7 cellular contexts compared by ENCODE assay signal in the genomic region with DNA sequence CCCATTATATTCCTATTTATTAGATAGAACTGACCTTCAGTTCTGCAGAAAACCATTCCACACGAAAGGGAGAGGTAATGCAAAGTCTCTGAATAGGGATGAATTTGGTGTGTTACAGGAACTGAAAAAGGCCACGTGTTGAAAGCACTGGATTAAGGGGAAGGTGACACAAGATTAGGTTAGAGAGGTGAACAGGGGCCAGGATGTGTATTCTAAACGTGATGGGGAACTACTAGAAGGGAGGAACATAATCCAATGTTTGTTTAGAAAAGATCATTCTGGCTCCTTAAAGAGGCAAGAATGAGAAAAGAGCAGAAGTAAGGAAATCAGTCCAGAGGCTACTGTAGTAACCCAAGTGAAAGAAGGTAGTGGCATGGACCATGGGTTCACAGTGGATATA. TPM values are rescaled to one million over a fixed set of nuclear protein-coding genes. Genes with fewer than 3 reads are reported as not detected.
DNase-seq lines count a peak whose midpoint lies in the region; ATAC-seq and TF ChIP-seq lines count a peak whose summit lies in the region.

No MANE protein-coding gene starts in this region.

- peak; percentile 7 for DNase-seq in adipocyte (ENCODE audit: low read depth)
- DNase-seq in natural killer cell treated with Interleukin-12 subunit alpha and Interleukin-12 subunit beta and Interleukin-15 and Interleukin-18, amount 100 ng/mL, for 72 hours (ENCODE audit: low spot score) = no peak
- no peak for DNase-seq in NCI-H2171 treated with DMSO at 0.1 percent for 48 hours (lab: John Stamatoyannopoulos, UW)
- no peak for DNase-seq in prostate gland (ENCODE audit: low spot score)
- no peak for DNase-seq in dermis blood vessel endothelial cell

- H3K27me3 ChIP-seq in DOHH2 (ENCODE audit: control insufficient read depth, low read length) (no peaks in the 10 kb centered on the region), adipocyte (replicated peaks; ENCODE audit: control insufficient read depth, insufficient read depth, low read length) (no peaks in the 10 kb centered on the region), prostate gland (replicated peaks; ENCODE audit: insufficient read depth) (no peaks in the 10 kb centered on the region)

- WGBS in prostate gland = 15% methylated on average over 3 of the region's 3 CpGs

- H3K27ac ChIP-seq in DOHH2 (ENCODE audit: low read depth, low read length) = peak overlapping the region; percentile 82; the same call in 1 of the 2 replicates
- no peak overlapping the region for H3K27ac ChIP-seq in prostate gland

- no peak for ATAC-seq in natural killer cell treated with Interleukin-12 subunit alpha and Interleukin-12 subunit beta and Interleukin-15 and Interleukin-18, amount 100 ng/mL, for 72 hours

- TF ChIP-seq POLR2A in prostate gland (IDR thresholded peaks at IDR 0.05) = no peak

- H3K9me3 ChIP-seq in DOHH2 (ENCODE audit: control insufficient read depth, insufficient read depth, low read length) = no peaks in the 10 kb centered on the region
- no peaks in the 10 kb centered on the region for H3K9me3 ChIP-seq in adipocyte (ENCODE audit: control insufficient read depth, low read length)
- H3K9me3 ChIP-seq in prostate gland = no peaks in the 10 kb centered on the region

- H3K36me3 Mint-ChIP-seq in IgD-negative memory B cell = no peaks in the 10 kb centered on the region
- peaks cover 14% of the 10 kb centered on the region for H3K36me3 Mint-ChIP-seq in natural killer cell treated with Interleukin-12 subunit alpha and Interleukin-12 subunit beta and Interleukin-15 and Interleukin-18, amount 100 ng/mL, for 72 hours

- H3K4me2 ChIP-seq in DOHH2 (ENCODE audit: low read length) = peak overlapping the region; percentile 79

- no peaks in the 10 kb centered on the region for H3K9me3 Mint-ChIP-seq in IgD-negative memory B cell
- H3K9me3 Mint-ChIP-seq in natural killer cell treated with Interleukin-12 subunit alpha and Interleukin-12 subunit beta and Interleukin-15 and Interleukin-18, amount 100 ng/mL, for 72 hours = no peaks in the 10 kb centered on the region

- peaks cover 15% of the 10 kb centered on the region for H3F3A ChIP-seq in DOHH2 (ENCODE audit: control insufficient read depth, insufficient read depth)

- intact Hi-C loops in prostate gland (cut with DNase I) = loop anchor here (5.0 to 10.0 kb wide), 3 partner anchors 119 to 217 kb away; partner anchors contain the start of genes NKAPL, ZKSCAN4 and ZSCAN31

- H3K4me3 Mint-ChIP-seq in IgD-negative memory B cell = peak overlapping the region; percentile 86 to 99 (median 97)
- H3K4me3 Mint-ChIP-seq in natural killer cell treated with Interleukin-12 subunit alpha and Interleukin-12 subunit beta and Interleukin-15 and Interleukin-18, amount 100 ng/mL, for 72 hours = peak overlapping the region; percentile 97

- H3K4me1 ChIP-seq in DOHH2 (ENCODE audit: control insufficient read depth, low read length) (peaks cover 40% of the 10 kb centered on the region), adipocyte (ENCODE audit: control insufficient read depth, insufficient read depth, low read length) (peaks cover 30% of the 10 kb centered on the region), prostate gland (replicated peaks) (peaks cover 4% of the 10 kb centered on the region)

- H4K20me1 ChIP-seq in DOHH2 (ENCODE audit: control insufficient read depth, insufficient read depth, low read depth, low read length) = peaks cover 7% of the 10 kb centered on the region; the same call in 1 of the 2 replicates

- peaks cover 72% of the 10 kb centered on the region for H3K79me2 ChIP-seq in DOHH2 (ENCODE audit: control insufficient read depth, low read length)

- peak overlapping the region; percentile 91 to 100 (median 95) for H3K27ac Mint-ChIP-seq in IgD-negative memory B cell
- H3K27ac Mint-ChIP-seq in natural killer cell treated with Interleukin-12 subunit alpha and Interleukin-12 subunit beta and Interleukin-15 and Interleukin-18, amount 100 ng/mL, for 72 hours = peak overlapping the region; percentile 97 to 99

- H3K36me3 ChIP-seq in DOHH2 (ENCODE audit: control insufficient read depth, low read length) = peaks cover 53% of the 10 kb centered on the region
- H3K36me3 ChIP-seq in adipocyte (ENCODE audit: control insufficient read depth, insufficient read depth, low read length, severe bottlenecking) = peaks cover 19% of the 10 kb centered on the region
- no peaks in the 10 kb centered on the region for H3K36me3 ChIP-seq in prostate gland

- TF ChIP-seq CTCF in DOHH2 (IDR thresholded peaks at IDR 0.05; ENCODE audit: low read depth, low read length, poor library complexity, severe bottlenecking) (no peak), prostate gland (IDR thresholded peaks at IDR 0.05) (no peak)

- H3K9ac ChIP-seq in adipocyte (ENCODE audit: low read length) = peak overlapping the region; percentile 97

- H3K4me3 ChIP-seq in DOHH2 (ENCODE audit: low read length) = peak overlapping the region; percentile 93
- peak overlapping the region; percentile 98 for H3K4me3 ChIP-seq in adipocyte (ENCODE audit: low read length)
- no peak overlapping the region for H3K4me3 ChIP-seq in prostate gland

- H3K4me1 Mint-ChIP-seq in IgD-negative memory B cell = peaks cover 32 to 39% (median 38%) of the 10 kb centered on the region in 3 donors
- peaks cover 39 to 51% of the 10 kb centered on the region in 2 donors for H3K4me1 Mint-ChIP-seq in natural killer cell treated with Interleukin-12 subunit alpha and Interleukin-12 subunit beta and Interleukin-15 and Interleukin-18, amount 100 ng/mL, for 72 hours (ENCODE audit: low read depth in 2 of 2)

- H3K27me3 Mint-ChIP-seq in IgD-negative memory B cell = no peaks in the 10 kb centered on the region
- H3K27me3 Mint-ChIP-seq in natural killer cell treated with Interleukin-12 subunit alpha and Interleukin-12 subunit beta and Interleukin-15 and Interleukin-18, amount 100 ng/mL, for 72 hours = no peaks in the 10 kb centered on the region

- no peaks in the 10 kb centered on the region for H3K9me2 ChIP-seq in DOHH2 (replicated peaks; ENCODE audit: control insufficient read depth, low read length)

RNA-seq across cellular contexts. Expression of gene ZKSCAN8, which starts 6.3 kb away (rescaled TPM):
- polyA plus RNA-seq in IgD-negative memory B cell = 0.85 TPM
- 10 to 100 TPM; 18.2 to 20.0 TPM for total RNA-seq in natural killer cell treated with Interleukin-12 subunit alpha and Interleukin-12 subunit beta and Interleukin-15 and Interleukin-18, amount 100 ng/mL, for 72 hours
- 10 to 100 TPM; 20.5 to 39.4 TPM for total RNA-seq in prostate gland
- 19.4 and 20.8 TPM in 2 replicates for total RNA-seq in dermis blood vessel endothelial cell

RNA-seq across cellular contexts. Expression of gene ZSCAN16, which starts 11.0 kb away (rescaled TPM):
- polyA plus RNA-seq in IgD-negative memory B cell = 14.3 TPM
- total RNA-seq in natural killer cell treated with Interleukin-12 subunit alpha and Interleukin-12 subunit beta and Interleukin-15 and Interleukin-18, amount 100 ng/mL, for 72 hours = 1 to 10 TPM; 5.8 to 6.0 TPM
- total RNA-seq in prostate gland = 1 to 10 TPM; 5.3 TPM
- total RNA-seq in dermis blood vessel endothelial cell = 13.5 and 19.1 TPM in 2 replicates

RNA-seq across cellular contexts. Expression of gene ZNF165, which starts 55.0 kb away (rescaled TPM):
- 3.5 TPM for polyA plus RNA-seq in IgD-negative memory B cell
- under 1 TPM; 0.48 to 0.59 TPM for total RNA-seq in natural killer cell treated with Interleukin-12 subunit alpha and Interleukin-12 subunit beta and Interleukin-15 and Interleukin-18, amount 100 ng/mL, for 72 hours
- 1 to 10 TPM; 1.3 to 1.8 TPM for total RNA-seq in prostate gland
- 0.17 and 0.23 TPM in 2 replicates for total RNA-seq in dermis blood vessel endothelial cell

Comparison
In these comparisons a context has a peak if more than half of its experiments do, and no peak if none do; other contexts are left out.
1. H3K4me3 ChIP-seq: peak in DOHH2 (single experiment) and adipocyte (single experiment); none in prostate gland (0 of 2).